In genomic region chr13:113090415-113090770, GRCh38 we compare ENCODE assay signal across 1 cellular context.
A peak's percentile ranks its signal among the peaks of the same experiment; 100 is the strongest.
TF ChIP-seq lines count a peak whose summit lies in the region.

No MANE protein-coding gene starts in this region.

TF ChIP-seq in H1, 55 proteins besides CTCF, POLR2A, EP300 and RAD21:
- no peak for TF ChIP-seq CEBPB (IDR thresholded peaks at IDR 0.05; ENCODE audit: low read depth, low read length)
- no peak for TF ChIP-seq SAP30 (IDR thresholded peaks at IDR 0.05; ENCODE audit: insufficient read depth, insufficient replicate concordance, low read length)
- no peak for TF ChIP-seq CBX8 (IDR thresholded peaks at IDR 0.05; ENCODE audit: borderline replicate concordance, low read depth, low read length)
- TF ChIP-seq KDM1A (IDR thresholded peaks at IDR 0.05; ENCODE audit: borderline replicate concordance, low read length) = no peak
- TF ChIP-seq CREB1 (IDR thresholded peaks at IDR 0.05) = no peak
- TF ChIP-seq FOSL1 (IDR thresholded peaks at IDR 0.05; ENCODE audit: insufficient read depth, low read depth, low read length) = no peak
- TF ChIP-seq TCF12 (IDR thresholded peaks at IDR 0.05; ENCODE audit: low read depth, low read length) = no peak
- TF ChIP-seq TAF7 (optimal IDR thresholded peaks at IDR 0.05; ENCODE audit: borderline replicate concordance, low read depth, low read length) = no peak
- TF ChIP-seq GTF2F1 (IDR thresholded peaks at IDR 0.05; ENCODE audit: borderline replicate concordance, low read depth, low read length) = no peak
- peak; percentile 41; the same call in 1 of the 2 replicates for TF ChIP-seq GABPA (IDR thresholded peaks at IDR 0.05; ENCODE audit: borderline replicate concordance, insufficient read depth, low read length)
- no peak for TF ChIP-seq SUZ12 (IDR thresholded peaks at IDR 0.05; ENCODE audit: low read length)
- TF ChIP-seq USF2 (IDR thresholded peaks at IDR 0.05; ENCODE audit: low read length) = no peak
- peak; percentile 50; the same call in 1 of the 2 replicates for TF ChIP-seq YY1 (IDR thresholded peaks at IDR 0.05; ENCODE audit: low read depth, low read length)
- TF ChIP-seq BCL11A (IDR thresholded peaks at IDR 0.05; ENCODE audit: low read depth in 2 of 2, low read length in 2 of 2) = no peak
- 0 out of 2 replicates have a peak, but pooled peaks have one; percentile 63 for TF ChIP-seq POLR2AphosphoS5 (IDR thresholded peaks at IDR 0.05; ENCODE audit: low read depth, low read length)
- no peak for TF ChIP-seq KDM5A (IDR thresholded peaks at IDR 0.05; ENCODE audit: low read length)
- no peak for TF ChIP-seq SIX5 (IDR thresholded peaks at IDR 0.05; ENCODE audit: low read depth, low read length)
- no peak for TF ChIP-seq TBP (IDR thresholded peaks at IDR 0.05; ENCODE audit: low read depth, low read length)
- TF ChIP-seq TAF1 (IDR thresholded peaks at IDR 0.05; ENCODE audit: low read depth, low read length) = no peak
